In the genomic region with DNA sequence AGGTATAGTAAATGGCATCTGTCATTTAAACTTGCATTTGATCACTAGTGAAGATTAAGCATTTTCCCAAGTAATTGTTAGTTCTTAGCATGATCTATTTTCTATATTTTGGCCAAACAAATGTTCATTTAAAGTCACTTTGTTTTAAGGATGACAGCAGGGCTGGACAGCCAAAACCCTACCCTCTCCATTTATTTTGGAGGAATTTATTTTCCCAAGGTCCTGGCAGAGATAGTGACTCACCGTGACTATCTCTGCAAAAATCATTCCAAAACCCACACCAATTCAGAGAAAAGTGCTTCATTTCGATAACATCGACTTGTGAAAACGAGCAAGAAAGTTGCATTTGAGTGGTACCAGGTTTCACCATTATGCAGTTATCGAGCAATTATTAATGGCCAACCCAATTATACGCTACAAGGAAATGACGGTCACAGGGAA, we compare ENCODE assay signal across 8 cellular contexts. TPM values are rescaled to one million over a fixed set of nuclear protein-coding genes. Genes with fewer than 3 reads are reported as not detected.
DNase-seq lines count a peak whose midpoint lies in the region; ATAC-seq, FAIRE-seq and TF ChIP-seq lines count a peak whose summit lies in the region.

No MANE protein-coding gene starts in this region.

- H2AFZ ChIP-seq in GM12878 (ENCODE audit: control insufficient read depth, low read depth, low read length): peak overlapping the region; percentile 88
- peak overlapping the region; percentile 81 for H2AFZ ChIP-seq in mesenchymal stem cell (ENCODE audit: low read depth, low read length)

- 1% methylated on average over 7 of the region's 7 CpGs for WGBS in GM12878 (ENCODE audit: insufficient coverage, insufficient replicate concordance, low lambda C conversion rate, missing lambda C conversion rate)
- 1% methylated on average over 7 of the region's 7 CpGs for WGBS in mesenchymal stem cell

- peak overlapping the region in 1 of 2 experiments; percentile 72 for H3K14ac ChIP-seq in mesenchymal stem cell (ENCODE audit: low read length in 2 of 2)

- H2BK12ac ChIP-seq in mesenchymal stem cell (ENCODE audit: low read length in 2 of 2): no peak overlapping the region

- peaks cover 20% of the 10 kb centered on the region for H3K36me3 ChIP-seq in DOHH2 (ENCODE audit: control insufficient read depth, low read length)
- H3K36me3 ChIP-seq in GM12878 (ENCODE audit: control insufficient read depth in 2 of 2, insufficient read depth in 2 of 2, low read length in 1 of 2): no peaks in the 10 kb centered on the region
- H3K36me3 ChIP-seq in mesenchymal stem cell (ENCODE audit: control insufficient read depth in 1 of 2, insufficient read depth in 2 of 2, low read depth in 1 of 2, low read length in 2 of 2): no peaks in the 10 kb centered on the region
- no peaks in the 10 kb centered on the region for H3K36me3 ChIP-seq in vagina

- H3K4ac ChIP-seq in mesenchymal stem cell (ENCODE audit: low read depth in 1 of 2, low read length in 2 of 2): peak overlapping the region in 1 of 2 experiments; percentile 85

- DNase-seq in GM12878 (ENCODE audit: low read depth, low spot score) (no peak), mesenchymal stem cell (no peak), vagina (ENCODE audit: extremely low spot score in 2 of 2) (no peak), SHP77 (lab: John Stamatoyannopoulos, UW) (no peak), T-helper 9 cell (no peak)

- peak overlapping the region; percentile 88 for H3K9ac ChIP-seq in GM12878 (ENCODE audit: control insufficient read depth, insufficient read depth, low read length)
- peak overlapping the region; percentile 99 for H3K9ac ChIP-seq in mesenchymal stem cell (ENCODE audit: low read length)

- no peak for FAIRE-seq in GM12878 (lab: Jason Lieb, UNC)

- H3K4me3 ChIP-seq in DOHH2 (ENCODE audit: low read length): peak overlapping the region; percentile 95
- H3K4me3 ChIP-seq in GM12878: peak overlapping the region; percentile 89
- peak overlapping the region; percentile 74 to 98 for H3K4me3 ChIP-seq in mesenchymal stem cell (ENCODE audit: insufficient read depth in 1 of 2, low read depth in 1 of 2, low read length in 2 of 2)
- peak overlapping the region; percentile 87 to 88 for H3K4me3 ChIP-seq in vagina

- peaks cover 18% of the 10 kb centered on the region for H3K79me1 ChIP-seq in mesenchymal stem cell (replicated peaks; ENCODE audit: low read length, poor library complexity, severe bottlenecking)

- peaks cover 31% of the 10 kb centered on the region for H3K4me1 ChIP-seq in DOHH2 (ENCODE audit: control insufficient read depth, low read length)
- H3K4me1 ChIP-seq in GM12878 (ENCODE audit: control insufficient read depth, insufficient read depth, low read length): peaks cover 31% of the 10 kb centered on the region
- peaks cover 3% of the 10 kb centered on the region for H3K4me1 ChIP-seq in mesenchymal stem cell (ENCODE audit: control insufficient read depth, insufficient read depth, low read depth, low read length)
- H3K4me1 ChIP-seq in vagina: peaks cover 33% of the 10 kb centered on the region

- TF ChIP-seq RAD21 in GM12878 (IDR thresholded peaks at IDR 0.05; ENCODE audit: insufficient read depth, low read depth, low read length): no peak

- no peaks in the 10 kb centered on the region; the same call in 1 of the 2 replicates for H3F3A ChIP-seq in DOHH2 (ENCODE audit: control insufficient read depth, insufficient read depth)

- H3K23ac ChIP-seq in mesenchymal stem cell (ENCODE audit: low read length in 2 of 2): no peak overlapping the region

- H3K9me3 ChIP-seq in DOHH2 (ENCODE audit: control insufficient read depth, insufficient read depth, low read length) (no peaks in the 10 kb centered on the region), GM12878 (replicated peaks; ENCODE audit: control insufficient read depth, insufficient read depth, low read length) (no peaks in the 10 kb centered on the region), mesenchymal stem cell (ENCODE audit: control insufficient read depth, low read length) (no peaks in the 10 kb centered on the region), vagina (no peaks in the 10 kb centered on the region)

- H3K18ac ChIP-seq in mesenchymal stem cell (ENCODE audit: low read depth in 1 of 2, low read length in 2 of 2): peak overlapping the region; percentile 89 to 96

- POLR2A ChIA-PET in GM12878 (lab: Charles Lee): interaction anchor here (0.6 to 1.7 kb wide), 4 partner anchors 18 to 252 kb away, joined by 3 to 7 read pairs (median 4); no protein-coding TSS in a partner anchor

- H3K4me2 ChIP-seq in DOHH2 (ENCODE audit: low read length): peak overlapping the region; percentile 90
- H3K4me2 ChIP-seq in GM12878 (ENCODE audit: control insufficient read depth, insufficient read depth): peak overlapping the region; percentile 85
- peak overlapping the region; percentile 12 for H3K4me2 ChIP-seq in mesenchymal stem cell (ENCODE audit: low read length, poor library complexity, severe bottlenecking)

- RAD21 ChIA-PET in GM12878 (lab: Charles Lee; ENCODE audit: unreplicated experiment): interaction anchor here (0.6 to 1.5 kb wide), 3 partner anchors 11 to 869 kb away, joined by 3 read pairs; no protein-coding TSS in a partner anchor

- H3K27me3 ChIP-seq in DOHH2 (ENCODE audit: control insufficient read depth, low read length) (no peaks in the 10 kb centered on the region), GM12878 (replicated peaks in 1 of 2; ENCODE audit: control insufficient read depth in 2 of 2, insufficient read depth in 2 of 2, low read length in 1 of 2) (no peaks in the 10 kb centered on the region), mesenchymal stem cell (ENCODE audit: control insufficient read depth in 1 of 2, insufficient read depth in 1 of 2, low read length in 2 of 2) (no peaks in the 10 kb centered on the region), vagina (no peaks in the 10 kb centered on the region)

- intact Hi-C loops in GM12878 (cut with micrococcal nuclease; ENCODE audit: unreplicated experiment) (loop anchor here (10.0 kb wide), 2 partner anchors 80 to 250 kb away; a partner anchor contains a TSS), vagina (cut with DNase I) (no loop called here)

- CTCF ChIA-PET in GM12878 (lab: Yijun Ruan, JAX): interaction anchor here (1.4 to 3.3 kb wide), 2 partner anchors 38 to 75 kb away, joined by 3 to 12 read pairs; no protein-coding TSS in a partner anchor

- H3K27ac ChIP-seq in DOHH2 (ENCODE audit: low read depth, low read length) (peak overlapping the region; percentile 49), GM12878 (ENCODE audit: control insufficient read depth, insufficient read depth) (peak overlapping the region; percentile 88), mesenchymal stem cell (ENCODE audit: low read length, poor library complexity, severe bottlenecking) (peak overlapping the region; percentile 86), vagina (peak overlapping the region; percentile 92)

- TF ChIP-seq CTCF in DOHH2 (IDR thresholded peaks at IDR 0.05; ENCODE audit: low read depth, low read length, poor library complexity, severe bottlenecking) (no peak), GM12878 (IDR thresholded peaks at IDR 0.05 in 2 of 3, conservative IDR thresholded peaks at IDR 0.05 in 1 of 3; ENCODE audit: control insufficient read depth in 2 of 3, extremely low read depth in 1 of 3, insufficient read depth in 1 of 3, low read depth in 3 of 3, low read length in 3 of 3) (no peak), vagina (IDR thresholded peaks at IDR 0.05) (no peak)

- SMC1A ChIA-PET in GM12878 (lab: Charles Lee; ENCODE audit: uncharacterized antibody, unreplicated experiment): interaction anchor here (0.6 to 1.0 kb wide), 2 partner anchors 52 to 79 kb away, joined by 3 read pairs; no protein-coding TSS in a partner anchor

- no peak overlapping the region for H2AK5ac ChIP-seq in mesenchymal stem cell (ENCODE audit: low read length, severe bottlenecking)

- H2BK120ac ChIP-seq in mesenchymal stem cell (ENCODE audit: low read depth, low read length): peak overlapping the region; percentile 89

- H4K91ac ChIP-seq in mesenchymal stem cell (ENCODE audit: low read length): no peak overlapping the region

- BruUV-seq in GM12878 (replicated peaks; lab: Mats Ljungman, UMichigan): TSS peak; percentile 92

- H2BK15ac ChIP-seq in mesenchymal stem cell (ENCODE audit: low read depth, poor library complexity, severe bottlenecking): no peak overlapping the region

- H4K20me1 ChIP-seq in DOHH2 (ENCODE audit: control insufficient read depth, insufficient read depth, low read depth, low read length) (peaks cover 16% of the 10 kb centered on the region), GM12878 (ENCODE audit: control insufficient read depth, insufficient read depth) (peaks cover 2% of the 10 kb centered on the region; the same call in 1 of the 2 replicates)

- TF ChIP-seq POLR2A in GM12878 (IDR thresholded peaks at IDR 0.05; ENCODE audit: low read depth, low read length) (no peak), vagina (IDR thresholded peaks at IDR 0.05) (no peak)

- no peaks in the 10 kb centered on the region for H3K9me2 ChIP-seq in DOHH2 (replicated peaks; ENCODE audit: control insufficient read depth, low read length)

- in situ Hi-C loops in GM12878 (cut with MboI): no loop called here

- H4K8ac ChIP-seq in mesenchymal stem cell (ENCODE audit: low read length): peak overlapping the region; percentile 95

- H3K79me2 ChIP-seq in DOHH2 (ENCODE audit: control insufficient read depth, low read length) (peaks cover 48% of the 10 kb centered on the region), GM12878 (ENCODE audit: control insufficient read depth, insufficient read depth, low read length) (peaks cover 47% of the 10 kb centered on the region)

- TF ChIP-seq EP300 in GM12878 (IDR thresholded peaks at IDR 0.05; ENCODE audit: borderline replicate concordance in 1 of 2, control insufficient read depth in 1 of 2, low read depth in 2 of 2, low read length in 2 of 2): no peak

- ATAC-seq in HG03066 (IDR thresholded peaks at IDR 0.05; ENCODE audit: low read depth, unreplicated experiment) (peak; percentile 21), GM12878 (peak; percentile 30), HG02763 (IDR thresholded peaks at IDR 0.05; ENCODE audit: unreplicated experiment) (no peak)

- no peak overlapping the region for H2BK5ac ChIP-seq in mesenchymal stem cell (ENCODE audit: low read depth, low read length, poor library complexity, severe bottlenecking)

RNA-seq across cellular contexts. Expression of a gene that starts 0.7 kb away (rescaled TPM):
- 45.9 and 58.6 TPM in 2 replicates for total RNA-seq in GM12878 (2013; cell fraction: nucleolus; rRNA removed)
- total RNA-seq in GM12878 (2014; rRNA removed): 40.7 and 50.5 TPM in 2 replicates
- total RNA-seq in GM12878 (2014; rRNA removed; fragmentation: Illumina TruSeq; extraction: Trizol): 29.5 and 36.8 TPM in 2 replicates
- 39.9 and 45.9 TPM in 2 replicates for total RNA-seq in GM12878 (2021)
- 11.0 TPM for polyA plus RNA-seq in GM12878 (2011; ENCODE audit: low read depth)
- polyA plus RNA-seq in GM12878 (2011; rRNA removed): 15.6 and 39.2 TPM in 2 replicates
- polyA plus RNA-seq in GM12878 (2011; cell fraction: cytosol; rRNA removed): 61.3 and 66.5 TPM in 2 replicates
- polyA plus RNA-seq in GM12878 (2011; cell fraction: nucleus; rRNA removed): 176 and 195 TPM in 2 replicates
- polyA plus RNA-seq in GM12878 (2012): 13.5 and 18.3 TPM in 2 replicates
- 30.9 and 48.4 TPM in 2 replicates for polyA plus RNA-seq in GM12878 (2014; fragmentation: Illumina TruSeq; extraction: Trizol)
- 10 to 100 TPM; 11.9 to 15.2 TPM for polyA plus RNA-seq in GM12878 (2014; fragmentation: Nextera tagmentation; extraction: Ambion mirVana)
- polyA plus RNA-seq in GM12878 (2014; rRNA removed): 34.4 and 58.8 TPM in 2 replicates
- polyA plus RNA-seq in GM12878 (2016; fragmentation: Nextera tagmentation; extraction: Ambion mirVana): 10 to 100 TPM; 37.1 to 40.9 TPM
- 66.9 and 103 TPM in 2 replicates for polyA minus RNA-seq in GM12878 (2011; rRNA and poly(A)+ RNA removed)
- polyA minus RNA-seq in GM12878 (2011; cell fraction: cytosol; rRNA and poly(A)+ RNA removed): 28.3 and 33.3 TPM in 2 replicates
- polyA minus RNA-seq in GM12878 (2011; cell fraction: nucleus; rRNA and poly(A)+ RNA removed): 29.7 and 38.4 TPM in 2 replicates
- polyA plus RNA-seq in mesenchymal stem cell (2013, experiment 1 of 2): 8.5 TPM
- 8.3 TPM for polyA plus RNA-seq in mesenchymal stem cell (2013, experiment 2 of 2)
- total RNA-seq in vagina: 94.3 TPM

Comparison
In these comparisons a context has a peak if more than half of its experiments do, and no peak if none do; other contexts are left out.
1. H3K4me2 ChIP-seq: peak in every context shown above with its lines; median percentile 90 in DOHH2; 85 in GM12878; 12 in mesenchymal stem cell.